Comparison of ENCODE assay signal across 1 cellular context in genomic region chr11:123480290-123480815, GRCh38.
TF ChIP-seq lines count a peak whose summit lies in the region.

No MANE protein-coding gene starts in this region.

TF ChIP-seq in GM12878, 131 proteins besides CTCF, POLR2A, EP300 and RAD21 (continued from another document):
- no peak for TF ChIP-seq NFYA (IDR thresholded peaks at IDR 0.05; ENCODE audit: borderline replicate concordance, low read depth, low read length)
